ENCODE assay signal across 16 cellular contexts in the genomic region with DNA sequence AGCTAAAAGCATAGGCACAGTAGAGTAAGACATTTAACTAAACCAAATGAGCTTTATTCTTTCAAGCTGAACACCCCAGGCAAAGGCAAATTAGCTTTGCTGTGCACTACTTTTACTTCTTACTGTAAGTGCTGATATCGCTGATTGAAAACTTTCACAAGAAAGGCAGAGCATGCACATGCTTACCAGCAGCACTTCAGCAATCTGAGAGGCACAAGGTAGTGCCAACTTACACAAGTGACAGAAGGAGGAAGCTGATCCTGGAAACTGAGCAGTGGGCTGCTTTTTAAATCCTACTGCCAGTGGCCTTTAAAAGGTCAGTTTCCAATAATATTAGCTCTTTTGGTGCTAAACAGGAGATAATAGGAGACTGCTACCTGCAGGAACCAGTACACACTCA. TPM values are rescaled to one million over a fixed set of nuclear protein-coding genes. Genes with fewer than 3 reads are reported as not detected.
DNase-seq lines count a peak whose midpoint lies in the region; ATAC-seq and TF ChIP-seq lines count a peak whose summit lies in the region.
"Had no signal": no experiment of that assay in that cellular context is flagged by ENCODE, and none has a peak within 500 bp of the region (broad histone marks: within the 10 kb centered on the region; RNA-seq: fewer than 3 reads in every experiment).

No MANE protein-coding gene starts in this region.

- H3K27ac ChIP-seq in left ventricle myocardium inferior (replicated peaks) (no peak overlapping the region), VCaP (peak overlapping the region; percentile 87), lower lobe of right lung (no peak overlapping the region), upper lobe of right lung (no peak overlapping the region)
- H3K27ac ChIP-seq: GM23248 had no signal

- no peaks in the 10 kb centered on the region for H3K27me3 ChIP-seq in left ventricle myocardium inferior (ENCODE audit: low read depth)
- H3K27me3 ChIP-seq in lower lobe of right lung (ENCODE audit: low read depth), result no peaks in the 10 kb centered on the region
- H3K27me3 ChIP-seq in upper lobe of right lung, result no peaks in the 10 kb centered on the region

- H3K9me3 ChIP-seq in left ventricle myocardium inferior (replicated peaks), result peaks cover 9% of the 10 kb centered on the region
- H3K9me3 ChIP-seq in lower lobe of right lung, result peaks cover 11% of the 10 kb centered on the region
- H3K9me3 ChIP-seq in upper lobe of right lung, result no peaks in the 10 kb centered on the region
- H3K9me3 ChIP-seq: Caco-2 had no signal

- H3K36me3 ChIP-seq in left ventricle myocardium inferior (peaks cover 73% of the 10 kb centered on the region), lower lobe of right lung (peaks cover 69% of the 10 kb centered on the region), upper lobe of right lung (peaks cover 74% of the 10 kb centered on the region)

- DNase-seq in left ventricle myocardium superior, result no peak
- no peak for DNase-seq in left ventricle myocardium inferior
- DNase-seq in lower lobe of right lung, result no peak
- DNase-seq in upper lobe of right lung, result no peak
- no peak for DNase-seq in left colon
- DNase-seq in NCI-H2196 treated with DMSO at 0.1 percent for 48 hours (lab: John Stamatoyannopoulos, UW; ENCODE audit: unreplicated experiment), result no peak
- DNase-seq: C1 segment of cervical spinal cord; Caco-2; CD8-positive, alpha-beta T cell; DMS153; DND-41; GM23248; H7; HCEC 1CT had no signal

- TF ChIP-seq CTCF in left ventricle myocardium inferior (IDR thresholded peaks at IDR 0.05; ENCODE audit: borderline replicate concordance), result no peak
- TF ChIP-seq CTCF in VCaP (conservative IDR thresholded peaks at IDR 0.05), result no peak
- no peak for TF ChIP-seq CTCF in lower lobe of right lung (IDR thresholded peaks at IDR 0.05)
- no peak for TF ChIP-seq CTCF in upper lobe of right lung (IDR thresholded peaks at IDR 0.05)

- intact Hi-C loops in left ventricle myocardium superior (cut with micrococcal nuclease), result no loop called here
- intact Hi-C loops in left ventricle myocardium inferior (cut with micrococcal nuclease), result no loop called here
- intact Hi-C loops in lower lobe of right lung (cut with DNase I), result no loop called here
- intact Hi-C loops in upper lobe of right lung (cut with DNase I), result no loop called here
- intact Hi-C loops in left colon (cut with DNase I, micrococcal nuclease), result no loop called here

- ATAC-seq in left ventricle myocardium superior (peak; percentile 53), lower lobe of right lung (peak; percentile 64 to 83), upper lobe of right lung (peak; percentile 79), left colon (no peak), GM19455 (IDR thresholded peaks at IDR 0.05; ENCODE audit: unreplicated experiment) (no peak)
- ATAC-seq: CD8-positive, alpha-beta T cell had no signal

- H3K4me3 ChIP-seq in left ventricle myocardium inferior (no peak overlapping the region), lower lobe of right lung (no peak overlapping the region), upper lobe of right lung (no peak overlapping the region)
- H3K4me3 ChIP-seq: GM23248 had no signal

- peaks cover 17% of the 10 kb centered on the region for H3K4me1 ChIP-seq in left ventricle myocardium inferior
- no peaks in the 10 kb centered on the region for H3K4me1 ChIP-seq in lower lobe of right lung
- no peaks in the 10 kb centered on the region for H3K4me1 ChIP-seq in upper lobe of right lung
- H3K4me1 ChIP-seq: Caco-2 had no signal

RNA-seq across cellular contexts. Expression of a gene that starts 43.9 kb away (rescaled TPM):
- total RNA-seq in left ventricle myocardium superior, result 57.8 TPM
- total RNA-seq in left ventricle myocardium inferior, result 65.4 TPM
- total RNA-seq in lower lobe of right lung, result 32.6 TPM
- 32.2 TPM for total RNA-seq in upper lobe of right lung
- total RNA-seq in left colon, result 10 to 100 TPM; 20.0 to 25.2 TPM

Comparison
In these comparisons a context has a peak if more than half of its experiments do, and no peak if none do; other contexts are left out.
1. ATAC-seq: peak in left ventricle myocardium superior (single experiment), lower lobe of right lung (2 of 2) and upper lobe of right lung (single experiment); none in left colon (single experiment) and GM19455 (single experiment).